ENCODE assay signal across 7 cellular contexts in genomic region chr19:45404557-45405434, GRCh38. TPM values are rescaled to one million over a fixed set of nuclear protein-coding genes. Genes with fewer than 3 reads are reported as not detected.
DNase-seq lines count a peak whose midpoint lies in the region; ATAC-seq, FAIRE-seq and TF ChIP-seq lines count a peak whose summit lies in the region.

TSS of gene PPP1R13L (minus strand) at chr19:45405069. CDS start at chr19:45398318, 6,751 bp downstream.

- no peak for FAIRE-seq in small intestine (lab: Jason Lieb, UNC)

- peak; percentile 37 for DNase-seq in Jurkat, Clone E6-1 (ENCODE audit: low read depth, low spot score)
- DNase-seq in brain microvascular endothelial cell (peak; percentile 77), iPS-NIHi11 (ENCODE audit: low spot score) (peak; percentile 91), small intestine (peak; percentile 95)

- TF ChIP-seq CTCF in brain microvascular endothelial cell (IDR thresholded peaks at IDR 0.05; ENCODE audit: low read depth, low read length, missing control alignments) = no peak

- WGBS in small intestine, 3 donors = 3 to 9% (median 6%) methylated on average over 43 to 46 of the region's 46 CpGs

- peak; percentile 11 for ATAC-seq in GM18861 (IDR thresholded peaks at IDR 0.05; ENCODE audit: unreplicated experiment)
- peak; percentile 71 for ATAC-seq in SK-N-SH treated with all-trans-retinoic acid at 6 μM for 48 hours
- no peak for ATAC-seq in GM19023 (IDR thresholded peaks at IDR 0.05; ENCODE audit: unreplicated experiment)

- in situ Hi-C loops in brain microvascular endothelial cell (cut with HindIII; ENCODE audit: low pct_ligation_motif_present, low sequenced_read_pairs) = no loop called here

- no peaks in the 10 kb centered on the region for H3K27me3 ChIP-seq in brain microvascular endothelial cell (replicated peaks)
- no peaks in the 10 kb centered on the region for H3K27me3 ChIP-seq in small intestine (ENCODE audit: control insufficient read depth in 2 of 2, insufficient read depth in 2 of 2, low read length in 2 of 2)

- H3K36me3 ChIP-seq in brain microvascular endothelial cell (replicated peaks) (peaks cover 2% of the 10 kb centered on the region), small intestine (ENCODE audit: control insufficient read depth in 2 of 2, insufficient read depth in 2 of 2, low read length in 2 of 2) (no peaks in the 10 kb centered on the region)

- peaks cover 0 to 4% of the 10 kb centered on the region in 2 donors for H3K4me1 ChIP-seq in small intestine (ENCODE audit: control insufficient read depth in 2 of 2, insufficient read depth in 1 of 2, low read depth in 1 of 2, low read length in 1 of 2)

- no peaks in the 10 kb centered on the region for H3K9me3 ChIP-seq in small intestine (ENCODE audit: control insufficient read depth, low read depth)

- H3K27ac ChIP-seq in brain microvascular endothelial cell = peak within 1 kb of the TSS; percentile 100
- peak within 1 kb of the TSS; percentile 68 to 92 for H3K27ac ChIP-seq in small intestine (ENCODE audit: low read depth in 1 of 2, low read length in 1 of 2)

- peak within 1 kb of the TSS; percentile 98 for H3K4me3 ChIP-seq in Jurkat, Clone E6-1 (ENCODE audit: low read length)
- peak within 1 kb of the TSS; percentile 92 for H3K4me3 ChIP-seq in brain microvascular endothelial cell (ENCODE audit: low read depth, low read length)
- H3K4me3 ChIP-seq in small intestine (ENCODE audit: low read depth in 1 of 2, low read length in 2 of 2) = peak within 1 kb of the TSS; percentile 55 to 58

TF ChIP-seq in SK-N-SH treated with all-trans-retinoic acid at 6 μM for 48 hours, 23 proteins besides CTCF, POLR2A, EP300 and RAD21:
- TF ChIP-seq OSR1 (CRISPR knock-in tag; IDR thresholded peaks at IDR 0.05) = no peak
- TF ChIP-seq ZFP3 (CRISPR knock-in tag; IDR thresholded peaks at IDR 0.05) = peak; percentile 94
- TF ChIP-seq ESRRG (CRISPR knock-in tag; IDR thresholded peaks at IDR 0.05) = no peak
- TF ChIP-seq TSHZ2 (CRISPR knock-in tag; IDR thresholded peaks at IDR 0.05) = no peak
- TF ChIP-seq ARNTL (CRISPR knock-in tag; IDR thresholded peaks at IDR 0.05; ENCODE audit: borderline replicate concordance, low read depth) = no peak
- no peak for TF ChIP-seq TOX (CRISPR knock-in tag; IDR thresholded peaks at IDR 0.05; ENCODE audit: borderline replicate concordance)
- TF ChIP-seq GLIS3 (CRISPR knock-in tag; IDR thresholded peaks at IDR 0.05) = 0 out of 2 replicates have a peak, but pooled peaks have one; percentile 62
- peak; percentile 34; the same call in 1 of the 2 replicates for TF ChIP-seq SNAI2 (CRISPR knock-in tag; IDR thresholded peaks at IDR 0.05)
- no peak for TF ChIP-seq TCF4 (CRISPR knock-in tag; IDR thresholded peaks at IDR 0.05; ENCODE audit: borderline replicate concordance)

RNA-seq across cellular contexts. Expression of gene PPP1R13L, which starts in this region (rescaled TPM):
- 17.7 TPM for polyA plus RNA-seq in Jurkat, Clone E6-1 (2012; ENCODE audit: insufficient read depth, insufficient read length)
- polyA plus RNA-seq in small intestine = 10 to 100 TPM; 17.3 to 30.5 (median 25.3) TPM

Comparison
In these comparisons a context has a peak if more than half of its experiments do, and no peak if none do; other contexts are left out.
1. DNase-seq: peak in every context shown above with its lines; median percentile 95 in small intestine; 91 in iPS-NIHi11; 77 in brain microvascular endothelial cell; 37 in Jurkat, Clone E6-1.